ENCODE assay signal across 24 cellular contexts in genomic region chr4:67049446-67049845, GRCh38.
"Had no signal": no experiment of that assay in that cellular context is flagged by ENCODE, and none has a peak within 500 bp of the region (broad histone marks: within the 10 kb centered on the region; RNA-seq: fewer than 3 reads in every experiment).

No MANE protein-coding gene starts in this region.

- H3K27ac Mint-ChIP-seq: activated naive CD4-positive, alpha-beta T cell treated with anti-CD3 and anti-CD28 coated beads, Interleukin-2, amount 10 ng/mL, durations not matched to agents 7 days and 5 days; activated T-cell treated with anti-CD3 and anti-CD28 coated beads, Interleukin-2, amount 50 U/mL, for 72 hours; memory B cell; stimulated activated effector memory CD8-positive, alpha-beta T cell treated with anti-CD3 and anti-CD28 coated beads, Interleukin-12 subunit alpha, Interleukin-12 subunit beta, amount 100 ng/mL, for 72 hours had no signal

- H3K4me3 ChIP-seq: coronary artery, heart left ventricle, mucosa of descending colon, right lobe of liver, skin epidermis, tibial artery had no signal

- H3K4me3 Mint-ChIP-seq: activated naive CD4-positive, alpha-beta T cell treated with anti-CD3 and anti-CD28 coated beads, Interleukin-2, amount 10 ng/mL, durations not matched to agents 7 days and 5 days; activated T-cell treated with anti-CD3 and anti-CD28 coated beads, Interleukin-2, amount 50 U/mL, for 72 hours; memory B cell; nephron progenitor cell; stimulated activated effector memory CD8-positive, alpha-beta T cell treated with anti-CD3 and anti-CD28 coated beads, Interleukin-12 subunit alpha, Interleukin-12 subunit beta, amount 100 ng/mL, for 72 hours; stimulated activated naive CD8-positive, alpha-beta T cell treated with anti-CD3 and anti-CD28 coated beads, Interleukin-15, amount 100 ng/mL, for 72 hours had no signal

- H3K4me1 ChIP-seq: heart left ventricle, right lobe of liver, tibial artery had no signal

- H3K9me3 ChIP-seq: heart left ventricle, mucosa of descending colon, right lobe of liver, tibial artery had no signal

- H3K36me3 ChIP-seq: heart left ventricle, right lobe of liver, tibial artery had no signal

- H3K4me1 Mint-ChIP-seq: activated naive CD4-positive, alpha-beta T cell treated with anti-CD3 and anti-CD28 coated beads, Interleukin-2, amount 10 ng/mL, durations not matched to agents 7 days and 5 days; memory B cell; stimulated activated effector memory CD8-positive, alpha-beta T cell treated with anti-CD3 and anti-CD28 coated beads, Interleukin-12 subunit alpha, Interleukin-12 subunit beta, amount 100 ng/mL, for 72 hours; stimulated activated naive CD8-positive, alpha-beta T cell treated with anti-CD3 and anti-CD28 coated beads, Interleukin-15, amount 100 ng/mL, for 72 hours had no signal

- ATAC-seq: activated T-cell treated with anti-CD3 and anti-CD28 coated beads, Interleukin-2, amount 50 U/mL, for 72 hours; heart left ventricle; left cardiac atrium; mucosa of descending colon; right lobe of liver; stimulated activated effector memory CD8-positive, alpha-beta T cell treated with anti-CD3 and anti-CD28 coated beads, Interleukin-12 subunit alpha, Interleukin-12 subunit beta, amount 100 ng/mL, for 72 hours; stimulated activated naive CD8-positive, alpha-beta T cell treated with anti-CD3 and anti-CD28 coated beads, Interleukin-15, amount 100 ng/mL, for 72 hours had no signal

- H3K9me3 Mint-ChIP-seq: activated naive CD4-positive, alpha-beta T cell treated with anti-CD3 and anti-CD28 coated beads, Interleukin-2, amount 10 ng/mL, durations not matched to agents 7 days and 5 days; memory B cell; nephron progenitor cell; stimulated activated naive CD8-positive, alpha-beta T cell treated with anti-CD3 and anti-CD28 coated beads, Interleukin-15, amount 100 ng/mL, for 72 hours had no signal

- H3K27me3 Mint-ChIP-seq: activated naive CD4-positive, alpha-beta T cell treated with anti-CD3 and anti-CD28 coated beads, Interleukin-2, amount 10 ng/mL, durations not matched to agents 7 days and 5 days; memory B cell had no signal

- H3K27me3 ChIP-seq: heart left ventricle, right lobe of liver, tibial artery had no signal

- H3K36me3 Mint-ChIP-seq: activated naive CD4-positive, alpha-beta T cell treated with anti-CD3 and anti-CD28 coated beads, Interleukin-2, amount 10 ng/mL, durations not matched to agents 7 days and 5 days; memory B cell; stimulated activated effector memory CD8-positive, alpha-beta T cell treated with anti-CD3 and anti-CD28 coated beads, Interleukin-12 subunit alpha, Interleukin-12 subunit beta, amount 100 ng/mL, for 72 hours had no signal

- DNase-seq: activated CD4-positive, alpha-beta T cell treated with anti-CD3 and anti-CD28 coated beads for 4 hours; activated CD4-positive, alpha-beta T cell treated with anti-CD3 and anti-CD28 coated beads, Interleukin-2, amount 50 U/mL, for 48 hours; activated CD4-positive, CD25-positive, alpha-beta regulatory T cell; activated effector memory CD4-positive, alpha-beta T cell treated with anti-CD3 and anti-CD28 coated beads, Interleukin-2, amount 50 U/mL, for 16 hours; activated naive CD4-positive, alpha-beta T cell treated with anti-CD3 and anti-CD28 coated beads, Interleukin-2, amount 10 ng/mL, durations not matched to agents 7 days and 5 days; activated T-cell treated with anti-CD3 and anti-CD28 coated beads, Interleukin-2, amount 50 U/mL, for 72 hours; amygdala; cerebellar nuclear complex; heart left ventricle; islet precursor cell; left cardiac atrium; mucosa of descending colon; nephron progenitor cell; posterior cingulate gyrus; right lobe of liver; stimulated activated CD4-positive, alpha-beta T cell treated with anti-CD3 and anti-CD28 coated beads, Interleukin-2, amount 100 ng/mL, for 24 hours; stimulated activated naive CD8-positive, alpha-beta T cell treated with anti-CD3 and anti-CD28 coated beads, Interleukin-15, amount 100 ng/mL, for 72 hours; T1000; tibial artery had no signal

- H3K27ac ChIP-seq: coronary artery, epithelial cell of prostate, heart left ventricle, right lobe of liver, skin epidermis, tibial artery had no signal
